In genomic region chr9:131032384-131032783, GRCh38 we compare ENCODE assay signal across 28 cellular contexts. TPM values are rescaled to one million over a fixed set of nuclear protein-coding genes. Genes with fewer than 3 reads are reported as not detected.
DNase-seq lines count a peak whose midpoint lies in the region; ATAC-seq, FAIRE-seq and TF ChIP-seq lines count a peak whose summit lies in the region.
"Had no signal": no experiment of that assay in that cellular context is flagged by ENCODE, and none has a peak within 500 bp of the region (broad histone marks: within the 10 kb centered on the region; RNA-seq: fewer than 3 reads in every experiment).

No MANE protein-coding gene starts in this region.

- RAD21 ChIA-PET in GM12878 (lab: Charles Lee; ENCODE audit: unreplicated experiment): no interaction called here

- BruUV-seq in GM12878 (replicated peaks; lab: Mats Ljungman, UMichigan): no TSS peak

- TF ChIP-seq CTCF in HEK293 (tag by site-specific recombination; IDR thresholded peaks at IDR 0.05) (no peak), GM12878 (IDR thresholded peaks at IDR 0.05 in 2 of 3, conservative IDR thresholded peaks at IDR 0.05 in 1 of 3; ENCODE audit: control insufficient read depth in 2 of 3, extremely low read depth in 1 of 3, insufficient read depth in 1 of 3, low read depth in 3 of 3, low read length in 3 of 3) (no peak), nephron progenitor cell (IDR thresholded peaks at IDR 0.05) (no peak), esophagus squamous epithelium (IDR thresholded peaks at IDR 0.05) (no peak)

- H3K36me3 ChIP-seq in HEK293 (ENCODE audit: control insufficient read depth in 2 of 2, insufficient read depth in 1 of 2, low read length in 2 of 2) (no peaks in the 10 kb centered on the region), GM12878 (ENCODE audit: control insufficient read depth in 2 of 2, insufficient read depth in 2 of 2, low read length in 1 of 2) (no peaks in the 10 kb centered on the region), esophagus squamous epithelium (no peaks in the 10 kb centered on the region)
- H3K36me3 ChIP-seq: BE2C, BLaER1 had no signal

- H3K9me3 Mint-ChIP-seq in nephron progenitor cell: no peaks in the 10 kb centered on the region
- H3K9me3 Mint-ChIP-seq: CD4-positive, alpha-beta memory T cell; CD4-positive, CD25-positive, alpha-beta regulatory T cell; CD8-positive, alpha-beta memory T cell had no signal

- 82% methylated on average over 11 of the region's 12 CpGs for WGBS in GM12878 (ENCODE audit: insufficient coverage, insufficient replicate concordance, low lambda C conversion rate, missing lambda C conversion rate)
- WGBS in esophagus squamous epithelium, 2 donors: 80 to 83% methylated on average over 12 of the region's 12 CpGs

- H3K27me3 ChIP-seq in GM12878 (replicated peaks in 1 of 2; ENCODE audit: control insufficient read depth in 2 of 2, insufficient read depth in 2 of 2, low read length in 1 of 2) (peaks cover 0 to 2% of the 10 kb centered on the region in 2 experiments; a peak in 3 of 4 replicates), esophagus squamous epithelium (peaks cover 0 to 25% (median 0%) of the 10 kb centered on the region in 4 donors)
- H3K27me3 ChIP-seq: BE2C had no signal

- SMC1A ChIA-PET in GM12878 (lab: Charles Lee; ENCODE audit: uncharacterized antibody, unreplicated experiment): no interaction called here

- H3K4me3 Mint-ChIP-seq in nephron progenitor cell: no peak overlapping the region
- H3K4me3 Mint-ChIP-seq: CD14-positive monocyte; CD4-positive, alpha-beta memory T cell; CD4-positive, CD25-positive, alpha-beta regulatory T cell; CD8-positive, alpha-beta memory T cell had no signal

- CTCF ChIA-PET in HEK293 (lab: Yijun Ruan, JAX): interaction anchor here (0.6 to 7.9 kb wide), 2 partner anchors 15 to 381 kb away, joined by 4 to 65 read pairs; no protein-coding TSS in a partner anchor
- CTCF ChIA-PET in GM12878 (lab: Yijun Ruan, JAX): no interaction called here

- H3K4me2 ChIP-seq in GM12878 (ENCODE audit: control insufficient read depth, insufficient read depth): no peak overlapping the region

- in situ Hi-C loops in GM12878 (cut with MboI): no loop called here

- no peak for TF ChIP-seq EP300 in GM12878 (IDR thresholded peaks at IDR 0.05; ENCODE audit: borderline replicate concordance in 1 of 2, control insufficient read depth in 1 of 2, low read depth in 2 of 2, low read length in 2 of 2)

- TF ChIP-seq RAD21 in GM12878 (IDR thresholded peaks at IDR 0.05; ENCODE audit: insufficient read depth, low read depth, low read length): no peak

- TF ChIP-seq POLR2A in GM12878 (IDR thresholded peaks at IDR 0.05; ENCODE audit: low read depth, low read length) (no peak), esophagus squamous epithelium (IDR thresholded peaks at IDR 0.05) (no peak)

- H3K4me3 ChIP-seq in HEK293 (ENCODE audit: low read depth, low read length) (no peak overlapping the region), GM12878 (no peak overlapping the region), esophagus squamous epithelium (no peak overlapping the region)
- H3K4me3 ChIP-seq: BLaER1 had no signal

- H3K4me1 ChIP-seq in HEK293 (ENCODE audit: control insufficient read depth, insufficient read depth, low read length) (no peaks in the 10 kb centered on the region), GM12878 (ENCODE audit: control insufficient read depth, insufficient read depth, low read length) (no peaks in the 10 kb centered on the region), esophagus squamous epithelium (peaks cover 0 to 10% (median 7%) of the 10 kb centered on the region in 3 donors)
- H3K4me1 ChIP-seq: BE2C had no signal

- no peak overlapping the region for H3K9ac ChIP-seq in GM12878 (ENCODE audit: control insufficient read depth, insufficient read depth, low read length)
- H3K9ac ChIP-seq: BLaER1 had no signal

- FAIRE-seq in GM12878 (lab: Jason Lieb, UNC): no peak
- FAIRE-seq: A204.1, G401.6, GM12892, GM18507, GM19239 had no signal

- H3K9me3 ChIP-seq in HEK293 (ENCODE audit: control insufficient read depth, insufficient read depth, low read depth, low read length) (no peaks in the 10 kb centered on the region), GM12878 (replicated peaks; ENCODE audit: control insufficient read depth, insufficient read depth, low read length) (no peaks in the 10 kb centered on the region), esophagus squamous epithelium (no peaks in the 10 kb centered on the region)
- H3K9me3 ChIP-seq: BE2C, BLaER1 had no signal

- no peak overlapping the region for H2AFZ ChIP-seq in GM12878 (ENCODE audit: control insufficient read depth, low read depth, low read length)

- H3K36me3 Mint-ChIP-seq in nephron progenitor cell (ENCODE audit: low read depth): no peaks in the 10 kb centered on the region
- H3K36me3 Mint-ChIP-seq: CD14-positive monocyte; CD4-positive, alpha-beta memory T cell; CD4-positive, CD25-positive, alpha-beta regulatory T cell; CD8-positive, alpha-beta memory T cell had no signal

- POLR2A ChIA-PET in HEK293 (lab: Yijun Ruan, JAX) (no interaction called here), GM12878 (lab: Charles Lee) (no interaction called here)

- H3K79me2 ChIP-seq in GM12878 (ENCODE audit: control insufficient read depth, insufficient read depth, low read length): no peaks in the 10 kb centered on the region

- H4K20me1 ChIP-seq in GM12878 (ENCODE audit: control insufficient read depth, insufficient read depth): no peaks in the 10 kb centered on the region

- intact Hi-C loops in GM12878 (cut with micrococcal nuclease; ENCODE audit: unreplicated experiment) (no loop called here), esophagus squamous epithelium (cut with DNase I) (no loop called here)

- ATAC-seq in GM12878: no peak
- no peak for ATAC-seq in HG02763 (IDR thresholded peaks at IDR 0.05; ENCODE audit: unreplicated experiment)

- H3K27me3 Mint-ChIP-seq in nephron progenitor cell (ENCODE audit: low read depth, poor library complexity): peaks cover 4% of the 10 kb centered on the region
- H3K27me3 Mint-ChIP-seq: CD4-positive, CD25-positive, alpha-beta regulatory T cell had no signal

- DNase-seq in GM12878 (ENCODE audit: low read depth, low spot score) (no peak), nephron progenitor cell (no peak), DMS79 (lab: John Stamatoyannopoulos, UW) (no peak), esophagus squamous epithelium (lab: John Stamatoyannopoulos, UW) (no peak), kidney tubule cell (ENCODE audit: low spot score) (no peak)
- DNase-seq: 8988T; ACHN; BE2C; C1 segment of cervical spinal cord; CD4-positive, alpha-beta memory T cell; CD4-positive, CD25-positive, alpha-beta regulatory T cell; CD8-positive, alpha-beta memory T cell; COR-L47; DMS 273 treated with DMSO at 0.1 percent for 48 hours; DMS153; DMS53; DMS79 treated with DMSO at 0.1 percent for 48 hours; GF-D8 had no signal

- peaks cover 16% of the 10 kb centered on the region for H3K4me1 Mint-ChIP-seq in nephron progenitor cell
- H3K4me1 Mint-ChIP-seq: CD14-positive monocyte; CD4-positive, alpha-beta memory T cell; CD4-positive, CD25-positive, alpha-beta regulatory T cell; CD8-positive, alpha-beta memory T cell had no signal

- H3K27ac ChIP-seq in HEK293 (ENCODE audit: extremely low read depth, low read depth, low read length) (no peak overlapping the region), GM12878 (ENCODE audit: control insufficient read depth, insufficient read depth) (no peak overlapping the region), esophagus squamous epithelium (no peak overlapping the region)
- H3K27ac ChIP-seq: BLaER1 had no signal

- H3K27ac Mint-ChIP-seq in nephron progenitor cell: peak overlapping the region; percentile 44
- H3K27ac Mint-ChIP-seq: CD14-positive monocyte; CD4-positive, alpha-beta memory T cell; CD8-positive, alpha-beta memory T cell had no signal

TF ChIP-seq in HEK293, 187 proteins besides CTCF, POLR2A, EP300 and RAD21 (continues in another document):
- peak; percentile 100 for TF ChIP-seq ZNF596 (tag by site-specific recombination; IDR thresholded peaks at IDR 0.05)
- peak; percentile 100 for TF ChIP-seq PRDM1 (tag by site-specific recombination; IDR thresholded peaks at IDR 0.05)

TF ChIP-seq in GM12878, 131 proteins besides CTCF, POLR2A, EP300 and RAD21:
- TF ChIP-seq PML (IDR thresholded peaks at IDR 0.05; ENCODE audit: low read length) (no peak), BCL3 (IDR thresholded peaks at IDR 0.05; ENCODE audit: borderline replicate concordance, insufficient read depth, low read depth, low read length, poor library complexity, severe bottlenecking) (peak; percentile 36)

RNA-seq across cellular contexts. Expression of gene LAMC3, which starts 23.4 kb away (rescaled TPM):
- not detected in 2 replicates for total RNA-seq in GM12878 (2013; cell fraction: nucleolus; rRNA removed)
- total RNA-seq in GM12878 (2014; rRNA removed) (under 0.01 TPM in 1 of 2 replicates, not detected in the other), GM12878 (2014; rRNA removed; fragmentation: Illumina TruSeq; extraction: Trizol) (not detected in 2 replicates), GM12878 (2021) (0.08 TPM in 1 of 2 replicates, not detected in the other), esophagus squamous epithelium (1 to 10 TPM in 3 of 4 donors, under 1 TPM in 1; 0.53 to 4.6 (median 2.7) TPM)
- not detected for polyA plus RNA-seq in GM12878 (2011; ENCODE audit: low read depth)
- polyA plus RNA-seq in GM12878 (2011; rRNA removed) (not detected in 2 replicates), GM12878 (2014; fragmentation: Illumina TruSeq; extraction: Trizol) (not detected in 2 replicates), GM12878 (2014; fragmentation: Nextera tagmentation; extraction: Ambion mirVana) (not detected), GM12878 (2014; rRNA removed) (not detected in 2 replicates), GM12878 (2016; fragmentation: Nextera tagmentation; extraction: Ambion mirVana) (not detected)
- polyA plus RNA-seq in GM12878 (2011; cell fraction: cytosol; rRNA removed): 0.02 TPM in 1 of 2 replicates, not detected in the other
- polyA plus RNA-seq in GM12878 (2011; cell fraction: nucleus; rRNA removed): 0.03 TPM in 1 of 2 replicates, not detected in the other
- not detected in 2 replicates for polyA plus RNA-seq in GM12878 (2012)
- not detected in 2 replicates for polyA minus RNA-seq in GM12878 (2011; rRNA and poly(A)+ RNA removed)
- polyA minus RNA-seq in GM12878 (2011; cell fraction: cytosol; rRNA and poly(A)+ RNA removed): not detected in 2 replicates
- not detected in 2 replicates for polyA minus RNA-seq in GM12878 (2011; cell fraction: nucleus; rRNA and poly(A)+ RNA removed)
- polyA plus RNA-seq: AG04450; CD14-positive monocyte; CD4-positive, alpha-beta memory T cell; CD8-positive, alpha-beta memory T cell had no signal
